In the genomic region with DNA sequence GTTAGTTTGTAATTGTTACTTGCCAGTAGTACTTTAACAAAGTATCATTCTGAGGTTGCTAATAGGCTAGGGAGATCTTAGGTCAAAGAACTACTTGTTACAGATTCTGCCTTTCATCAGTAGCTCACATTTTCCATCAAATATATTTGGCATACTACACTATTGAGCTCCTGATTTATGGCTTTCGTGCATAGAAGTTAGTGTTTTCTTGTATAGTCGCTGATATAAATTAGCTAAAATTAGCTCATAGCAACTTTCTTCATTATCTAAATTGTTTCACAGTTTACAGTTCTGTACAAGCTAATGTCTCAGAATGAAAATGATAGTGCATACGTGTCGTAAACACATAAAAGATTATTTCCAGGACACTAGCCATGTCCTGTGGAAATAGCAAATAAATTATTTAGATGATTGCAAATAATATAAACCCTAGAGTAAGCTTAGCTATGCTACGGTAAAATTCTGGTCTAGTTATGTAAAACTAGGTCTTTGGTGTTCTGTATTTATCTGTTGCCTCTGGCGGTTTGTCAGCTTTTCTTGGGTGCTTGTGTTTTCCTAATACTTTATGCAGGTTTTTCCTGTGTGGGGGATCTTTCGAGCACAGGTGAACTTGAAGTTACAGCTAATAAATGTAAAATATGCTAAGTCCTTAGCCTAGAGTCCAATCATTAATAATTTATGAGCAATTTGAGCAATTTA, we compare ENCODE assay signal across 15 cellular contexts. TPM values are rescaled to one million over a fixed set of nuclear protein-coding genes. Genes with fewer than 3 reads are reported as not detected.
"Had no signal": no experiment of that assay in that cellular context is flagged by ENCODE, and none has a peak within 500 bp of the region (broad histone marks: within the 10 kb centered on the region; RNA-seq: fewer than 3 reads in every experiment).

No MANE protein-coding gene starts in this region.

- H3K9me3 ChIP-seq: breast epithelium, esophagus squamous epithelium, lower lobe of right lung, SJSA1, thyroid gland had no signal

- H3K27me3 ChIP-seq: breast epithelium, dorsolateral prefrontal cortex, esophagus squamous epithelium, SJSA1, thyroid gland had no signal

- DNase-seq: activated CD8-positive, alpha-beta memory T cell treated with anti-CD3 and anti-CD28 coated beads, Interleukin-2, amount 50 U/mL, for 4 hours; activated CD8-positive, alpha-beta T cell treated with anti-CD3 and anti-CD28 coated beads for 36 hours; activated T-cell treated with anti-CD3 and anti-CD28 coated beads, Interleukin-2, amount 50 U/mL, for 72 hours; aorta; dorsolateral prefrontal cortex; esophagus squamous epithelium; foreskin melanocyte; lower lobe of right lung; midbrain; naive thymus-derived CD4-positive, alpha-beta T cell; SW 1271; thyroid gland had no signal

- H3K27ac ChIP-seq: breast epithelium, dorsolateral prefrontal cortex, esophagus squamous epithelium, lower lobe of right lung, SJSA1, skin epidermis, thyroid gland had no signal

- H3K36me3 ChIP-seq: breast epithelium, esophagus squamous epithelium, lower lobe of right lung, SJSA1, thyroid gland had no signal

- ATAC-seq: activated CD8-positive, alpha-beta T cell treated with anti-CD3 and anti-CD28 coated beads for 36 hours; activated T-cell treated with anti-CD3 and anti-CD28 coated beads, Interleukin-2, amount 50 U/mL, for 72 hours; lower lobe of right lung; naive thymus-derived CD4-positive, alpha-beta T cell had no signal

- H3K4me3 ChIP-seq: breast epithelium, dorsolateral prefrontal cortex, esophagus squamous epithelium, lower lobe of right lung, SJSA1, skin epidermis, thyroid gland had no signal

- H3K4me1 ChIP-seq: breast epithelium, esophagus squamous epithelium, lower lobe of right lung, SJSA1 had no signal

RNA-seq across cellular contexts. Expression of gene PDE7B, which starts 15.1 kb away (rescaled TPM):
- total RNA-seq: SJSA1 had no signal
